In genomic region chr18:75216926-75217303, GRCh38 we compare ENCODE assay signal across 9 cellular contexts. TPM values are rescaled to one million over a fixed set of nuclear protein-coding genes. Genes with fewer than 3 reads are reported as not detected.
DNase-seq lines count a peak whose midpoint lies in the region; ATAC-seq, FAIRE-seq and TF ChIP-seq lines count a peak whose summit lies in the region.
"Had no signal": no experiment of that assay in that cellular context is flagged by ENCODE, and none has a peak within 500 bp of the region (broad histone marks: within the 10 kb centered on the region; RNA-seq: fewer than 3 reads in every experiment).

No MANE protein-coding gene starts in this region.

- ATAC-seq in effector memory CD8-positive, alpha-beta T cell (replicated peaks): peak; percentile 4
- no peak for ATAC-seq in naive thymus-derived CD8-positive, alpha-beta T cell
- no peak for ATAC-seq in GM18861 (IDR thresholded peaks at IDR 0.05; ENCODE audit: unreplicated experiment)

- H3K18ac ChIP-seq in mesendoderm (ENCODE audit: low read length): no peak overlapping the region

- peaks cover 7% of the 10 kb centered on the region for H3K36me3 Mint-ChIP-seq in effector memory CD8-positive, alpha-beta T cell (ENCODE audit: insufficient read depth)
- peaks cover 0 to 2% (median 0%) of the 10 kb centered on the region in 3 donors for H3K36me3 Mint-ChIP-seq in naive thymus-derived CD8-positive, alpha-beta T cell

- no peak for DNase-seq in effector memory CD8-positive, alpha-beta T cell
- no peak for DNase-seq in naive thymus-derived CD8-positive, alpha-beta T cell
- DNase-seq in mesendoderm (no peak), H7 (no peak), GM12892 (ENCODE audit: insufficient read length) (no peak)
- DNase-seq: MG63 had no signal

- no peak overlapping the region for H3K4ac ChIP-seq in mesendoderm (ENCODE audit: low read depth, low read length)

- H3K4me2 ChIP-seq in mesendoderm (ENCODE audit: low read length): no peak overlapping the region

- no peak overlapping the region for H2AK5ac ChIP-seq in mesendoderm (ENCODE audit: low read length)

- H3K36me3 ChIP-seq in ACC112 (ENCODE audit: insufficient read depth, low read length) (no peaks in the 10 kb centered on the region), HEK293 (ENCODE audit: control insufficient read depth in 2 of 2, insufficient read depth in 1 of 2, low read length in 2 of 2) (no peaks in the 10 kb centered on the region), mesendoderm (ENCODE audit: control insufficient read depth, insufficient read depth, low read length) (no peaks in the 10 kb centered on the region), H7 (replicated peaks; ENCODE audit: control insufficient read depth, insufficient read depth, low read length) (no peaks in the 10 kb centered on the region)
- H3K36me3 ChIP-seq: MG63 had no signal

- H3K4me3 ChIP-seq in ACC112 (ENCODE audit: low read depth, low read length): no peak overlapping the region
- H3K4me3 ChIP-seq in HEK293 (ENCODE audit: low read depth, low read length): no peak overlapping the region
- no peak overlapping the region for H3K4me3 ChIP-seq in mesendoderm (ENCODE audit: low read length)
- no peak overlapping the region for H3K4me3 ChIP-seq in H7 (ENCODE audit: insufficient read depth, low read depth, low read length)
- H3K4me3 ChIP-seq: MG63 had no signal

- no peak overlapping the region for H4K8ac ChIP-seq in mesendoderm (ENCODE audit: low read depth, low read length)

- POLR2A ChIA-PET in HEK293 (lab: Yijun Ruan, JAX): no interaction called here
- POLR2A ChIA-PET in naive thymus-derived CD8-positive, alpha-beta T cell (lab: Charles Lee): interaction anchor here (2.3 kb wide), 1 partner anchor 29 kb away, joined by 13 read pairs; no protein-coding TSS in a partner anchor

- peak overlapping the region; percentile 95 for H3K27ac Mint-ChIP-seq in effector memory CD8-positive, alpha-beta T cell
- H3K27ac Mint-ChIP-seq in naive thymus-derived CD8-positive, alpha-beta T cell: peak overlapping the region; percentile 74 to 98 (median 94)

- no peak overlapping the region for H3K9ac ChIP-seq in mesendoderm (ENCODE audit: low read length)

- H3K4me1 Mint-ChIP-seq in effector memory CD8-positive, alpha-beta T cell (ENCODE audit: low read depth in 2 of 2): peaks cover 44 to 80% of the 10 kb centered on the region in 2 donors
- H3K4me1 Mint-ChIP-seq in naive thymus-derived CD8-positive, alpha-beta T cell: peaks cover 47 to 94% (median 89%) of the 10 kb centered on the region in 4 donors

- CTCF ChIA-PET in HEK293 (lab: Yijun Ruan, JAX): no interaction called here

- H2BK15ac ChIP-seq in mesendoderm (replicated peaks; ENCODE audit: low read depth): no peak overlapping the region

- no peak for TF ChIP-seq POLR2A in GM12892 (IDR thresholded peaks at IDR 0.05; ENCODE audit: low read depth, low read length)

- H3K27me3 Mint-ChIP-seq in effector memory CD8-positive, alpha-beta T cell: no peaks in the 10 kb centered on the region
- H3K27me3 Mint-ChIP-seq in naive thymus-derived CD8-positive, alpha-beta T cell: no peaks in the 10 kb centered on the region

- no peak overlapping the region for H3K56ac ChIP-seq in mesendoderm (ENCODE audit: low read length)

- no peaks in the 10 kb centered on the region for H3K79me1 ChIP-seq in mesendoderm (ENCODE audit: low read length)

- H3K4me1 ChIP-seq in ACC112 (ENCODE audit: control insufficient read depth, insufficient read depth, low read length, unreplicated experiment): peaks cover 52% of the 10 kb centered on the region
- H3K4me1 ChIP-seq in HEK293 (ENCODE audit: control insufficient read depth, insufficient read depth, low read length): peaks cover 73% of the 10 kb centered on the region
- H3K4me1 ChIP-seq in mesendoderm (ENCODE audit: control insufficient read depth, low read depth, low read length): no peaks in the 10 kb centered on the region

- H3K27ac ChIP-seq in ACC112 (ENCODE audit: low read depth, low read length) (no peak overlapping the region), HEK293 (ENCODE audit: extremely low read depth, low read depth, low read length) (peak overlapping the region; percentile 66), mesendoderm (ENCODE audit: low read depth, low read length) (no peak overlapping the region)

- no peak overlapping the region for H3K23ac ChIP-seq in mesendoderm (ENCODE audit: low read length)

- H2BK5ac ChIP-seq in mesendoderm (ENCODE audit: low read length): no peak overlapping the region

- H2AFZ ChIP-seq in ACC112 (ENCODE audit: low read length, unreplicated experiment): peak overlapping the region; percentile 61

- H3K4me3 Mint-ChIP-seq in effector memory CD8-positive, alpha-beta T cell: peak overlapping the region; percentile 56 to 59
- peak overlapping the region; percentile 44 to 72 (median 66) for H3K4me3 Mint-ChIP-seq in naive thymus-derived CD8-positive, alpha-beta T cell

- FAIRE-seq in GM12892 (lab: Jason Lieb, UNC): no peak

- no peaks in the 10 kb centered on the region for H3K27me3 ChIP-seq in ACC112 (ENCODE audit: insufficient read depth, low read length)
- H3K27me3 ChIP-seq in mesendoderm (ENCODE audit: insufficient read depth, low read length, poor library complexity): peaks cover 5% of the 10 kb centered on the region
- H3K27me3 ChIP-seq in H7 (ENCODE audit: control insufficient read depth, insufficient read depth, low read length): peaks cover 15% of the 10 kb centered on the region; the same call in 1 of the 2 replicates

- peaks cover 48% of the 10 kb centered on the region for H3K79me2 ChIP-seq in ACC112 (ENCODE audit: control insufficient read depth, insufficient read depth, low read length, unreplicated experiment)
- no peaks in the 10 kb centered on the region for H3K79me2 ChIP-seq in mesendoderm (ENCODE audit: control insufficient read depth, insufficient read depth, low read length)

- WGBS in mesendoderm (ENCODE audit: extremely low coverage, insufficient coverage, low lambda C conversion rate): no CpG with 5 or more reads among the region's 6 CpGs

- no peak overlapping the region for H4K5ac ChIP-seq in mesendoderm (ENCODE audit: low read length)

- no peaks in the 10 kb centered on the region for H3K9me3 Mint-ChIP-seq in effector memory CD8-positive, alpha-beta T cell
- H3K9me3 Mint-ChIP-seq in naive thymus-derived CD8-positive, alpha-beta T cell: no peaks in the 10 kb centered on the region

- TF ChIP-seq CTCF in HEK293 (tag by site-specific recombination; IDR thresholded peaks at IDR 0.05): no peak

- H3K9me3 ChIP-seq in HEK293 (ENCODE audit: control insufficient read depth, insufficient read depth, low read depth, low read length): no peaks in the 10 kb centered on the region
- H3K9me3 ChIP-seq: MG63 had no signal

- no peak overlapping the region for H2BK120ac ChIP-seq in mesendoderm (ENCODE audit: low read depth, low read length)

TF ChIP-seq in HEK293, 187 proteins besides CTCF, POLR2A, EP300 and RAD21:
- peak; percentile 12; the same call in 1 of the 2 replicates for TF ChIP-seq ZNF335 (tag by site-specific recombination; conservative IDR thresholded peaks at IDR 0.05)
- TF ChIP-seq ZXDB (tag by site-specific recombination; IDR thresholded peaks at IDR 0.05): no peak; the same call in 1 of the 2 replicates
- peak; percentile 33; the same call in 1 of the 2 replicates for TF ChIP-seq GLIS1 (tag by site-specific recombination; IDR thresholded peaks at IDR 0.05)
- 0 out of 2 replicates have a peak, but pooled peaks have one; percentile 6 for TF ChIP-seq ZNF692 (tag by site-specific recombination; IDR thresholded peaks at IDR 0.05)

RNA-seq across cellular contexts. Expression of gene TSHZ1, which starts 6.3 kb away (rescaled TPM):
- total RNA-seq in naive thymus-derived CD8-positive, alpha-beta T cell: 10 to 100 TPM; 32.8 to 33.6 TPM
- 1 to 10 TPM; 2.8 to 7.1 (median 3.7) TPM for polyA plus RNA-seq in naive thymus-derived CD8-positive, alpha-beta T cell
- polyA plus RNA-seq in mesendoderm (2013, experiment 1 of 2): 0.32 TPM
- polyA plus RNA-seq in mesendoderm (2013, experiment 2 of 2): 0.21 TPM
- 4.6 and 8.2 TPM in 2 replicates for total RNA-seq in H7 (2014; rRNA removed; shearing (Covaris generic))
- 4.5 TPM for polyA plus RNA-seq in GM12892 (2012; ENCODE audit: missing spikeins)

RNA-seq across cellular contexts. Expression of gene PTGR3, which starts 8.0 kb away (rescaled TPM):
- total RNA-seq in naive thymus-derived CD8-positive, alpha-beta T cell: 10 to 100 TPM; 34.7 to 35.1 TPM
- polyA plus RNA-seq in naive thymus-derived CD8-positive, alpha-beta T cell: 10 to 100 TPM; 14.7 to 28.5 (median 19.6) TPM
- 1.3 TPM for polyA plus RNA-seq in mesendoderm (2013, experiment 1 of 2)
- polyA plus RNA-seq in mesendoderm (2013, experiment 2 of 2): 1.3 TPM
- 16.1 and 18.1 TPM in 2 replicates for total RNA-seq in H7 (2014; rRNA removed; shearing (Covaris generic))
- 29.4 TPM for polyA plus RNA-seq in GM12892 (2012; ENCODE audit: missing spikeins)
